ENCODE assay signal across 1 cellular context in the genomic region with DNA sequence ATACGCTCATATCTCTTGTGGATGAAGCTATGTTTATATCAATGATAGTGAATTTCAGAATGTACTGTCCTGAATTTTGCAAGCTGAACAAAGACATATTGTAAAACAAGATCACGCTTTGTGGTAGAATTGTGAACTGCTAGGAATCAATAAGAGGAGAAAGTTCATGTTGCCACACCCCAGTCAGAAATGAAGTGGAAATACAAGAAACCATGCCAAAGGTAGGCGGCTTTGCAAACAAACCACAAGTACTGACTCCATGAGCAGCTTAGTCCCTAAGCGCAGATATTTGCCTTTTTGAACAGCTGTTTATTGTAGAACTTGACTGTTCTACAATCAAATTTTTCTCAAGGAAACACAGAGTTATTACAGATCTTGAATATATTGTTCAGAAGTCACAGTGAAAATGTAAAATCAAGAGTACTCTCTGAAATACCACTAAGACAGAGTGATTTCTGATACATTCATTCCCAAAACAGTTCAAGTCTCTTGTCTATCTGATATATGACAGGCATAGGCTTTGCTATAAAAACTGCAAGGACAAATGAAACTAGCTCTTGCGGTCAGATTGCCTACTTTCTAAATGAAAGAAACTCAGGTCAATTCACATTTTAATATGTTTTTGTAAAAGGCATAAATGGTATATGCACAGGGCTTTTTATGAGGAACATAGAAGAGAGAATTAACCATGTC.
TF ChIP-seq lines count a peak whose summit lies in the region.

No MANE protein-coding gene starts in this region.

TF ChIP-seq in HepG2, 621 proteins besides CTCF, POLR2A, EP300 and RAD21 (continued from another document and continues in another):
- TF ChIP-seq, protein P1, sequence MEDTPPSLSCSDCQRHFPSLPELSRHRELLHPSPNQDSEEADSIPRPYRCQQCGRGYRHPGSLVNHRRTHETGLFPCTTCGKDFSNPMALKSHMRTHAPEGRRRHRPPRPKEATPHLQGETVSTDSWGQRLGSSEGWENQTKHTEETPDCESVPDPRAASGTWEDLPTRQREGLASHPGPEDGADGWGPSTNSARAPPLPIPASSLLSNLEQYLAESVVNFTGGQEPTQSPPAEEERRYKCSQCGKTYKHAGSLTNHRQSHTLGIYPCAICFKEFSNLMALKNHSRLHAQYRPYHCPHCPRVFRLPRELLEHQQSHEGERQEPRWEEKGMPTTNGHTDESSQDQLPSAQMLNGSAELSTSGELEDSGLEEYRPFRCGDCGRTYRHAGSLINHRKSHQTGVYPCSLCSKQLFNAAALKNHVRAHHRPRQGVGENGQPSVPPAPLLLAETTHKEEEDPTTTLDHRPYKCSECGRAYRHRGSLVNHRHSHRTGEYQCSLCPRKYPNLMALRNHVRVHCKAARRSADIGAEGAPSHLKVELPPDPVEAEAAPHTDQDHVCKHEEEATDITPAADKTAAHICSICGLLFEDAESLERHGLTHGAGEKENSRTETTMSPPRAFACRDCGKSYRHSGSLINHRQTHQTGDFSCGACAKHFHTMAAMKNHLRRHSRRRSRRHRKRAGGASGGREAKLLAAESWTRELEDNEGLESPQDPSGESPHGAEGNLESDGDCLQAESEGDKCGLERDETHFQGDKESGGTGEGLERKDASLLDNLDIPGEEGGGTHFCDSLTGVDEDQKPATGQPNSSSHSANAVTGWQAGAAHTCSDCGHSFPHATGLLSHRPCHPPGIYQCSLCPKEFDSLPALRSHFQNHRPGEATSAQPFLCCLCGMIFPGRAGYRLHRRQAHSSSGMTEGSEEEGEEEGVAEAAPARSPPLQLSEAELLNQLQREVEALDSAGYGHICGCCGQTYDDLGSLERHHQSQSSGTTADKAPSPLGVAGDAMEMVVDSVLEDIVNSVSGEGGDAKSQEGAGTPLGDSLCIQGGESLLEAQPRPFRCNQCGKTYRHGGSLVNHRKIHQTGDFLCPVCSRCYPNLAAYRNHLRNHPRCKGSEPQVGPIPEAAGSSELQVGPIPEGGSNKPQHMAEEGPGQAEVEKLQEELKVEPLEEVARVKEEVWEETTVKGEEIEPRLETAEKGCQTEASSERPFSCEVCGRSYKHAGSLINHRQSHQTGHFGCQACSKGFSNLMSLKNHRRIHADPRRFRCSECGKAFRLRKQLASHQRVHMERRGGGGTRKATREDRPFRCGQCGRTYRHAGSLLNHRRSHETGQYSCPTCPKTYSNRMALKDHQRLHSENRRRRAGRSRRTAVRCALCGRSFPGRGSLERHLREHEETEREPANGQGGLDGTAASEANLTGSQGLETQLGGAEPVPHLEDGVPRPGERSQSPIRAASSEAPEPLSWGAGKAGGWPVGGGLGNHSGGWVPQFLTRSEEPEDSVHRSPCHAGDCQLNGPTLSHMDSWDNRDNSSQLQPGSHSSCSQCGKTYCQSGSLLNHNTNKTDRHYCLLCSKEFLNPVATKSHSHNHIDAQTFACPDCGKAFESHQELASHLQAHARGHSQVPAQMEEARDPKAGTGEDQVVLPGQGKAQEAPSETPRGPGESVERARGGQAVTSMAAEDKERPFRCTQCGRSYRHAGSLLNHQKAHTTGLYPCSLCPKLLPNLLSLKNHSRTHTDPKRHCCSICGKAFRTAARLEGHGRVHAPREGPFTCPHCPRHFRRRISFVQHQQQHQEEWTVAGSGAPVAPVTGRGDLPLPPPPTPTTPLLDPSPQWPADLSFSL (CRISPR knock-in tag; IDR thresholded peaks at IDR 0.05), result no peak
- TF ChIP-seq ZNF510 (CRISPR knock-in tag; IDR thresholded peaks at IDR 0.05; ENCODE audit: low read depth) (no peak), NCOR1 (IDR thresholded peaks at IDR 0.05; ENCODE audit: borderline replicate concordance, low read length) (peak; percentile 85), NBN (conservative IDR thresholded peaks at IDR 0.05) (no peak), RBM39 (IDR thresholded peaks at IDR 0.05; ENCODE audit: low read depth, low read length, poor library complexity, severe bottlenecking) (no peak), HNRNPK (IDR thresholded peaks at IDR 0.05; ENCODE audit: low read depth, low read length, poor library complexity, severe bottlenecking) (no peak), MIXL1 (CRISPR knock-in tag; IDR thresholded peaks at IDR 0.05) (peak; percentile 67; the same call in 1 of the 2 replicates), MIER2 (CRISPR knock-in tag; IDR thresholded peaks at IDR 0.05) (peak; percentile 31; the same call in 1 of the 2 replicates), ZFYVE20 (CRISPR knock-in tag; IDR thresholded peaks at IDR 0.05; ENCODE audit: borderline replicate concordance, low read depth) (no peak), ZNF343 (CRISPR knock-in tag; IDR thresholded peaks at IDR 0.05) (no peak), ZNF501 (CRISPR knock-in tag; IDR thresholded peaks at IDR 0.05) (no peak), TEAD3 (CRISPR knock-in tag; optimal IDR thresholded peaks at IDR 0.05; ENCODE audit: borderline replicate concordance) (peak; percentile 22), ZMYM4 (CRISPR knock-in tag; IDR thresholded peaks at IDR 0.05) (peak; percentile 43; the same call in 1 of the 2 replicates), POGZ (CRISPR knock-in tag; IDR thresholded peaks at IDR 0.05) (peak; percentile 24; the same call in 1 of the 2 replicates), ZNF460 (CRISPR knock-in tag; IDR thresholded peaks at IDR 0.05; ENCODE audit: borderline replicate concordance) (no peak), RFXAP (CRISPR knock-in tag; IDR thresholded peaks at IDR 0.05; ENCODE audit: borderline replicate concordance) (no peak), HNF4G (IDR thresholded peaks at IDR 0.05; ENCODE audit: borderline replicate concordance, low read depth, low read length) (peak; percentile 88), HNF4G (CRISPR knock-in tag; IDR thresholded peaks at IDR 0.05; ENCODE audit: borderline replicate concordance, low read depth) (no peak), CENPX (CRISPR knock-in tag; IDR thresholded peaks at IDR 0.05) (no peak), ONECUT2 (CRISPR knock-in tag; IDR thresholded peaks at IDR 0.05) (peak; percentile 95), SOX5 (CRISPR knock-in tag; IDR thresholded peaks at IDR 0.05; ENCODE audit: borderline replicate concordance) (peak; percentile 86), BCL6 (CRISPR knock-in tag; IDR thresholded peaks at IDR 0.05) (peak; percentile 57), ZNF616 (CRISPR knock-in tag; IDR thresholded peaks at IDR 0.05; ENCODE audit: low read depth) (no peak), ZBTB1 (CRISPR knock-in tag; IDR thresholded peaks at IDR 0.05; ENCODE audit: borderline replicate concordance) (no peak), ATF1 (CRISPR knock-in tag; IDR thresholded peaks at IDR 0.05) (0 out of 2 replicates have a peak, but pooled peaks have one; percentile 32), DR1 (CRISPR knock-in tag; IDR thresholded peaks at IDR 0.05) (no peak), IRX3 (CRISPR knock-in tag; IDR thresholded peaks at IDR 0.05; ENCODE audit: borderline replicate concordance, low read depth) (no peak), PPARG (CRISPR knock-in tag; conservative IDR thresholded peaks at IDR 0.05) (peak; percentile 98), ZNF644 (CRISPR knock-in tag; IDR thresholded peaks at IDR 0.05; ENCODE audit: low read depth) (peak; percentile 70; the same call in 1 of the 2 replicates), ARNT2 (CRISPR knock-in tag; IDR thresholded peaks at IDR 0.05; ENCODE audit: low read depth) (no peak), ZNF282 (IDR thresholded peaks at IDR 0.05; ENCODE audit: partially characterized antibody) (no peak)
- TF ChIP-seq, protein P2, sequence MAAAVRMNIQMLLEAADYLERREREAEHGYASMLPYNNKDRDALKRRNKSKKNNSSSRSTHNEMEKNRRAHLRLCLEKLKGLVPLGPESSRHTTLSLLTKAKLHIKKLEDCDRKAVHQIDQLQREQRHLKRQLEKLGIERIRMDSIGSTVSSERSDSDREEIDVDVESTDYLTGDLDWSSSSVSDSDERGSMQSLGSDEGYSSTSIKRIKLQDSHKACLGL (CRISPR knock-in tag; IDR thresholded peaks at IDR 0.05), result no peak
- TF ChIP-seq, protein P3, sequence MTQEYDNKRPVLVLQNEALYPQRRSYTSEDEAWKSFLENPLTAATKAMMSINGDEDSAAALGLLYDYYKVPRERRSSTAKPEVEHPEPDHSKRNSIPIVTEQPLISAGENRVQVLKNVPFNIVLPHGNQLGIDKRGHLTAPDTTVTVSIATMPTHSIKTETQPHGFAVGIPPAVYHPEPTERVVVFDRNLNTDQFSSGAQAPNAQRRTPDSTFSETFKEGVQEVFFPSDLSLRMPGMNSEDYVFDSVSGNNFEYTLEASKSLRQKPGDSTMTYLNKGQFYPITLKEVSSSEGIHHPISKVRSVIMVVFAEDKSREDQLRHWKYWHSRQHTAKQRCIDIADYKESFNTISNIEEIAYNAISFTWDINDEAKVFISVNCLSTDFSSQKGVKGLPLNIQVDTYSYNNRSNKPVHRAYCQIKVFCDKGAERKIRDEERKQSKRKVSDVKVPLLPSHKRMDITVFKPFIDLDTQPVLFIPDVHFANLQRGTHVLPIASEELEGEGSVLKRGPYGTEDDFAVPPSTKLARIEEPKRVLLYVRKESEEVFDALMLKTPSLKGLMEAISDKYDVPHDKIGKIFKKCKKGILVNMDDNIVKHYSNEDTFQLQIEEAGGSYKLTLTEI (CRISPR knock-in tag; conservative IDR thresholded peaks at IDR 0.05), result no peak
- TF ChIP-seq, protein P4, sequence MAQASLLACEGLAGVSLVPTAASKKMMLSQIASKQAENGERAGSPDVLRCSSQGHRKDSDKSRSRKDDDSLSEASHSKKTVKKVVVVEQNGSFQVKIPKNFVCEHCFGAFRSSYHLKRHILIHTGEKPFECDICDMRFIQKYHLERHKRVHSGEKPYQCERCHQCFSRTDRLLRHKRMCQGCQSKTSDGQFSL (CRISPR knock-in tag; IDR thresholded peaks at IDR 0.05), result no peak
- TF ChIP-seq, protein P5, sequence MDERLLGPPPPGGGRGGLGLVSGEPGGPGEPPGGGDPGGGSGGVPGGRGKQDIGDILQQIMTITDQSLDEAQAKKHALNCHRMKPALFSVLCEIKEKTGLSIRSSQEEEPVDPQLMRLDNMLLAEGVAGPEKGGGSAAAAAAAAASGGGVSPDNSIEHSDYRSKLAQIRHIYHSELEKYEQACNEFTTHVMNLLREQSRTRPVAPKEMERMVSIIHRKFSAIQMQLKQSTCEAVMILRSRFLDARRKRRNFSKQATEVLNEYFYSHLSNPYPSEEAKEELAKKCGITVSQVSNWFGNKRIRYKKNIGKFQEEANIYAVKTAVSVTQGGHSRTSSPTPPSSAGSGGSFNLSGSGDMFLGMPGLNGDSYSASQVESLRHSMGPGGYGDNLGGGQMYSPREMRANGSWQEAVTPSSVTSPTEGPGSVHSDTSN (CRISPR knock-in tag; IDR thresholded peaks at IDR 0.05), result no peak
- TF ChIP-seq, protein P6, sequence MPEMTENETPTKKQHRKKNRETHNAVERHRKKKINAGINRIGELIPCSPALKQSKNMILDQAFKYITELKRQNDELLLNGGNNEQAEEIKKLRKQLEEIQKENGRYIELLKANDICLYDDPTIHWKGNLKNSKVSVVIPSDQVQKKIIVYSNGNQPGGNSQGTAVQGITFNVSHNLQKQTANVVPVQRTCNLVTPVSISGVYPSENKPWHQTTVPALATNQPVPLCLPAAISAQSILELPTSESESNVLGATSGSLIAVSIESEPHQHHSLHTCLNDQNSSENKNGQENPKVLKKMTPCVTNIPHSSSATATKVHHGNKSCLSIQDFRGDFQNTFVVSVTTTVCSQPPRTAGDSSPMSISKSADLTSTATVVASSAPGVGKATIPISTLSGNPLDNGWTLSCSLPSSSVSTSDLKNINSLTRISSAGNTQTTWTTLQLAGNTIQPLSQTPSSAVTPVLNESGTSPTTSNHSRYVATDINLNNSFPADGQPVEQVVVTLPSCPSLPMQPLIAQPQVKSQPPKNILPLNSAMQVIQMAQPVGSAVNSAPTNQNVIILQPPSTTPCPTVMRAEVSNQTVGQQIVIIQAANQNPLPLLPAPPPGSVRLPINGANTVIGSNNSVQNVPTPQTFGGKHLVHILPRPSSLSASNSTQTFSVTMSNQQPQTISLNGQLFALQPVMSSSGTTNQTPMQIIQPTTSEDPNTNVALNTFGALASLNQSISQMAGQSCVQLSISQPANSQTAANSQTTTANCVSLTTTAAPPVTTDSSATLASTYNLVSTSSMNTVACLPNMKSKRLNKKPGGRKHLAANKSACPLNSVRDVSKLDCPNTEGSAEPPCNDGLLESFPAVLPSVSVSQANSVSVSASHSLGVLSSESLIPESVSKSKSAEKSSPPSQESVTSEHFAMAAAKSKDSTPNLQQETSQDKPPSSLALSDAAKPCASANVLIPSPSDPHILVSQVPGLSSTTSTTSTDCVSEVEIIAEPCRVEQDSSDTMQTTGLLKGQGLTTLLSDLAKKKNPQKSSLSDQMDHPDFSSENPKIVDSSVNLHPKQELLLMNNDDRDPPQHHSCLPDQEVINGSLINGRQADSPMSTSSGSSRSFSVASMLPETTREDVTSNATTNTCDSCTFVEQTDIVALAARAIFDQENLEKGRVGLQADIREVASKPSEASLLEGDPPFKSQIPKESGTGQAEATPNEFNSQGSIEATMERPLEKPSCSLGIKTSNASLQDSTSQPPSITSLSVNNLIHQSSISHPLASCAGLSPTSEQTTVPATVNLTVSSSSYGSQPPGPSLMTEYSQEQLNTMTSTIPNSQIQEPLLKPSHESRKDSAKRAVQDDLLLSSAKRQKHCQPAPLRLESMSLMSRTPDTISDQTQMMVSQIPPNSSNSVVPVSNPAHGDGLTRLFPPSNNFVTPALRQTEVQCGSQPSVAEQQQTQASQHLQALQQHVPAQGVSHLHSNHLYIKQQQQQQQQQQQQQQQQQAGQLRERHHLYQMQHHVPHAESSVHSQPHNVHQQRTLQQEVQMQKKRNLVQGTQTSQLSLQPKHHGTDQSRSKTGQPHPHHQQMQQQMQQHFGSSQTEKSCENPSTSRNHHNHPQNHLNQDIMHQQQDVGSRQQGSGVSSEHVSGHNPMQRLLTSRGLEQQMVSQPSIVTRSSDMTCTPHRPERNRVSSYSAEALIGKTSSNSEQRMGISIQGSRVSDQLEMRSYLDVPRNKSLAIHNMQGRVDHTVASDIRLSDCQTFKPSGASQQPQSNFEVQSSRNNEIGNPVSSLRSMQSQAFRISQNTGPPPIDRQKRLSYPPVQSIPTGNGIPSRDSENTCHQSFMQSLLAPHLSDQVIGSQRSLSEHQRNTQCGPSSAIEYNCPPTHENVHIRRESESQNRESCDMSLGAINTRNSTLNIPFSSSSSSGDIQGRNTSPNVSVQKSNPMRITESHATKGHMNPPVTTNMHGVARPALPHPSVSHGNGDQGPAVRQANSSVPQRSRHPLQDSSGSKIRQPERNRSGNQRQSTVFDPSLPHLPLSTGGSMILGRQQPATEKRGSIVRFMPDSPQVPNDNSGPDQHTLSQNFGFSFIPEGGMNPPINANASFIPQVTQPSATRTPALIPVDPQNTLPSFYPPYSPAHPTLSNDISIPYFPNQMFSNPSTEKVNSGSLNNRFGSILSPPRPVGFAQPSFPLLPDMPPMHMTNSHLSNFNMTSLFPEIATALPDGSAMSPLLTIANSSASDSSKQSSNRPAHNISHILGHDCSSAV (CRISPR knock-in tag; IDR thresholded peaks at IDR 0.05; ENCODE audit: borderline replicate concordance), result no peak
- TF ChIP-seq, protein P7, sequence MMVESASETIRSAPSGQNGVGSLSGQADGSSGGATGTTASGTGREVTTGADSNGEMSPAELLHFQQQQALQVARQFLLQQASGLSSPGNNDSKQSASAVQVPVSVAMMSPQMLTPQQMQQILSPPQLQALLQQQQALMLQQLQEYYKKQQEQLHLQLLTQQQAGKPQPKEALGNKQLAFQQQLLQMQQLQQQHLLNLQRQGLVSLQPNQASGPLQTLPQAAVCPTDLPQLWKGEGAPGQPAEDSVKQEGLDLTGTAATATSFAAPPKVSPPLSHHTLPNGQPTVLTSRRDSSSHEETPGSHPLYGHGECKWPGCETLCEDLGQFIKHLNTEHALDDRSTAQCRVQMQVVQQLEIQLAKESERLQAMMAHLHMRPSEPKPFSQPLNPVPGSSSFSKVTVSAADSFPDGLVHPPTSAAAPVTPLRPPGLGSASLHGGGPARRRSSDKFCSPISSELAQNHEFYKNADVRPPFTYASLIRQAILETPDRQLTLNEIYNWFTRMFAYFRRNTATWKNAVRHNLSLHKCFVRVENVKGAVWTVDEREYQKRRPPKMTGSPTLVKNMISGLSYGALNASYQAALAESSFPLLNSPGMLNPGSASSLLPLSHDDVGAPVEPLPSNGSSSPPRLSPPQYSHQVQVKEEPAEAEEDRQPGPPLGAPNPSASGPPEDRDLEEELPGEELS (CRISPR knock-in tag; IDR thresholded peaks at IDR 0.05), result peak; percentile 49; the same call in 1 of the 2 replicates
